8 cellular contexts compared by ENCODE assay signal in the genomic region with DNA sequence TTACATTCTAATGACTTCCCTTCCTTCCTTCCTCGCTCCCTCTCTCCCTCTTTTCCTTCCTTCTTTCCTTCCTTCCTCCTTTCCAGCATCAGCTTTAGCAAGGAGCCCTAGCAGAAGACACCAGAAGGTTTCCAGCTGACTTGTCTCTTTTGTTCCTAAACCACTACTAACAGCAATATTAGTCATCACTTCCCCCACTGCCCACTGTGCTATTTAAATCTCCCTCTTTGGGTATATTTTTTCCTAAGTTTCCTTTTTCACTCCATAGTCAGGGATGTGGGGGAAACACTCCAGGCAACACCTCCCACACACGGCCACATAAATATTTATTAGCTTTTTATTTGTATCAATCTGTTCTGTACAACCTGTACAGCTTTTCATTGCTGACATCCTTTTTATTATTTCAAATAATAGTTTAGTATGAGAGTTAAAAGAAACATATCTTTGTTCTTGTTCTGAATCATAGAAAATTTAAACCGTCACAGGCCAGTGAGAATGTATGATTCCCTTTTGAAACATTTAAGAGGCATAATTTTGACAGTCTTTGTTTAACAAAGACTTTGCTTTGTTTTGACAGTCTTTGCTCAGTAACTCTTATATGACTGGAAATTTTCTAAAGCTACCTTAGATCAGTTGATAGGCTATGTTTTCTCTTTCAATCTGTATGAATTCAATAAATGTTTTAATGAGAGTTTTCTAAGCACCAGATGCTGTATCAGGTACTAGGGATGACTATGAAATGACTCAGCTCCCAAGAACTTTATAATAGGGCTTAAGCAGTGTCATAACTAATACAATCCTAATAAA.
DNase-seq lines count a peak whose midpoint lies in the region; ATAC-seq, FAIRE-seq and TF ChIP-seq lines count a peak whose summit lies in the region.
"Not testable (repeated sequence)": the region's sequence is repeated elsewhere in the genome, so short reads cannot be mapped to it uniquely, and the experiment has no call there.

No MANE protein-coding gene starts in this region.

- H3K4me1 ChIP-seq in MM.1S (ENCODE audit: low read length) = peaks cover 15% of the 10 kb centered on the region
- not testable (repeated sequence) for H3K4me1 ChIP-seq in gastroesophageal sphincter, pancreas

- CTCF ChIA-PET in activated CD8-positive, alpha-beta memory T cell treated with anti-CD3 and anti-CD28 coated beads, Interleukin-2, amount 10 ng/mL, durations not matched to agents 7 days and 5 days (lab: Charles Lee) = interaction anchor here (0.9 to 1.9 kb wide), 4 partner anchors 12 to 629 kb away, joined by 3 to 4 read pairs (median 3); no protein-coding TSS in a partner anchor

- intact Hi-C loops in pancreas (cut with DNase I) = not testable (repeated sequence)

- peak; percentile 82 for FAIRE-seq in pancreas (lab: Jason Lieb, UNC)

- peaks cover 13% of the 10 kb centered on the region for H3K9me3 Mint-ChIP-seq in HFFc6
- not testable (repeated sequence) for H3K9me3 Mint-ChIP-seq in activated CD8-positive, alpha-beta memory T cell treated with anti-CD3 and anti-CD28 coated beads, Interleukin-2, amount 10 ng/mL, durations not matched to agents 7 days and 5 days (ENCODE audit: low read depth)

- not testable (repeated sequence) for H3K27me3 Mint-ChIP-seq in HFFc6 (ENCODE audit: insufficient read depth)
- peaks cover 19% of the 10 kb centered on the region for H3K27me3 Mint-ChIP-seq in activated CD8-positive, alpha-beta memory T cell treated with anti-CD3 and anti-CD28 coated beads, Interleukin-2, amount 10 ng/mL, durations not matched to agents 7 days and 5 days

- H3K9me3 ChIP-seq in MM.1S (replicated peaks; ENCODE audit: insufficient read depth, low read length); gastroesophageal sphincter; pancreas: not testable (repeated sequence)

- not testable (repeated sequence) for TF ChIP-seq EP300 in gastroesophageal sphincter (IDR thresholded peaks at IDR 0.05)

- H3K9me2 ChIP-seq in MM.1S (replicated peaks; ENCODE audit: insufficient read depth, low read length) = not testable (repeated sequence)

- peak; percentile 63 for DNase-seq in CD1c-positive myeloid dendritic cell (ENCODE audit: extremely low spot score)
- peak; percentile 49 for DNase-seq in HFFc6
- DNase-seq in MM.1S = peak; percentile 7
- DNase-seq in activated CD8-positive, alpha-beta memory T cell treated with anti-CD3 and anti-CD28 coated beads, Interleukin-2, amount 10 ng/mL, durations not matched to agents 7 days and 5 days; pancreas: not testable (repeated sequence)

- H3K36me3 ChIP-seq in MM.1S (replicated peaks; ENCODE audit: insufficient read depth, low read length); gastroesophageal sphincter; pancreas: not testable (repeated sequence)

- peaks cover 22% of the 10 kb centered on the region for H3K4me1 Mint-ChIP-seq in HFFc6 (ENCODE audit: low read depth)
- peaks cover 11% of the 10 kb centered on the region for H3K4me1 Mint-ChIP-seq in activated CD8-positive, alpha-beta memory T cell treated with anti-CD3 and anti-CD28 coated beads, Interleukin-2, amount 10 ng/mL, durations not matched to agents 7 days and 5 days

- H3K79me2 ChIP-seq in MM.1S (ENCODE audit: low read length) = not testable (repeated sequence)

- H3K4me3 Mint-ChIP-seq in HFFc6 = peak overlapping the region; percentile 45
- not testable (repeated sequence) for H3K4me3 Mint-ChIP-seq in activated CD8-positive, alpha-beta memory T cell treated with anti-CD3 and anti-CD28 coated beads, Interleukin-2, amount 10 ng/mL, durations not matched to agents 7 days and 5 days

- peak overlapping the region; percentile 55 for H3K27ac Mint-ChIP-seq in HFFc6
- H3K27ac Mint-ChIP-seq in activated CD8-positive, alpha-beta memory T cell treated with anti-CD3 and anti-CD28 coated beads, Interleukin-2, amount 10 ng/mL, durations not matched to agents 7 days and 5 days = not testable (repeated sequence)

- not testable (repeated sequence) for H3F3A ChIP-seq in MM.1S (ENCODE audit: insufficient read depth, low read length)

- ATAC-seq in GM19043 (IDR thresholded peaks at IDR 0.05; ENCODE audit: low read depth, unreplicated experiment) = peak; percentile 47
- peak; percentile 37 for ATAC-seq in HG03175 (IDR thresholded peaks at IDR 0.05; ENCODE audit: unreplicated experiment)
- peak; percentile 36 for ATAC-seq in activated CD8-positive, alpha-beta memory T cell treated with anti-CD3 and anti-CD28 coated beads, Interleukin-2, amount 10 ng/mL, durations not matched to agents 7 days and 5 days
- peak; percentile 43 for ATAC-seq in gastroesophageal sphincter
- peak in 2 of 4 donors; percentile 35 to 36 for ATAC-seq in pancreas

- H3K27me3 ChIP-seq in MM.1S (replicated peaks; ENCODE audit: insufficient read depth, low read length); gastroesophageal sphincter; pancreas: not testable (repeated sequence)

- peak overlapping the region; percentile 0; the same call in 1 of the 2 replicates for H3K27ac ChIP-seq in MM.1S (ENCODE audit: low read length)
- not testable (repeated sequence) for H3K27ac ChIP-seq in gastroesophageal sphincter, pancreas

- not testable (repeated sequence) for H3K9ac ChIP-seq in MM.1S (ENCODE audit: low read length)

- not testable (repeated sequence) for H2AFZ ChIP-seq in MM.1S (ENCODE audit: low read length)

- peak overlapping the region; percentile 18; the same call in 1 of the 2 replicates for H3K4me2 ChIP-seq in MM.1S (ENCODE audit: low read depth, low read length)

- TF ChIP-seq CTCF in HFFc6 (IDR thresholded peaks at IDR 0.05); MM.1S (IDR thresholded peaks at IDR 0.05; ENCODE audit: low read length); gastroesophageal sphincter (IDR thresholded peaks at IDR 0.05); pancreas (IDR thresholded peaks at IDR 0.05): not testable (repeated sequence)

- H3K36me3 Mint-ChIP-seq in HFFc6 (ENCODE audit: low read depth); activated CD8-positive, alpha-beta memory T cell treated with anti-CD3 and anti-CD28 coated beads, Interleukin-2, amount 10 ng/mL, durations not matched to agents 7 days and 5 days: not testable (repeated sequence)

- TF ChIP-seq POLR2A in gastroesophageal sphincter (IDR thresholded peaks at IDR 0.05) = not testable (repeated sequence)

- 35 to 46% methylated on average over 3 of the region's 3 CpGs for WGBS in gastroesophageal sphincter (ENCODE audit: low coverage in 1 of 2), 2 donors
- WGBS in pancreas, 2 donors = 45 to 57% methylated on average over 3 of the region's 3 CpGs

- H3K4me3 ChIP-seq in MM.1S (ENCODE audit: low read length); gastroesophageal sphincter; pancreas: not testable (repeated sequence)

- H4K20me1 ChIP-seq in MM.1S (ENCODE audit: insufficient read depth, low read length) = not testable (repeated sequence)
